ENCODE assay signal across 16 cellular contexts in the genomic region with DNA sequence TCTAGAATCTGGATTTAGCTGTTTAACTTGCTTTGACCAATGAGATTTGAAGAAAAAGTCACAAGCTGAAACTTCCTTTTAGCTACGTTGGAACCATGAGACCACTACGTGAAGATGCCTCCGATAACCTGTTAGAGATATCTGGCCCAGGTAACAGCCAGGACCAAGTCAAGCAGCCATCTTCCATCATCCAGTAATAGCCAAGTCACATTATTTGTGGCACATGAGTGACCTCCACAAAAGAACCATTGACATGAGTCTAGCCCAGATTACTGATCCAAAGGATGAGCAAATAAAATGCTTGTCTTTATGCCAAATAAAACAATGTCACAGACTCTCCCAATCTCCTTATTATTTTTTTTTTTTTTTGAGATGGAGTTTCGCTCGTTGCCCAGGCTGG. TPM values are rescaled to one million over a fixed set of nuclear protein-coding genes. Genes with fewer than 3 reads are reported as not detected.
DNase-seq lines count a peak whose midpoint lies in the region; ATAC-seq and FAIRE-seq lines count a peak whose summit lies in the region.
"Had no signal": no experiment of that assay in that cellular context is flagged by ENCODE, and none has a peak within 500 bp of the region (broad histone marks: within the 10 kb centered on the region; RNA-seq: fewer than 3 reads in every experiment).

No MANE protein-coding gene starts in this region.

- no peaks in the 10 kb centered on the region for H3K27me3 ChIP-seq in trophoblast cell (ENCODE audit: insufficient read depth, low read length)
- H3K27me3 ChIP-seq: ovary, vagina had no signal

- peaks cover 0 to 11% of the 10 kb centered on the region in 2 experiments for H3K4me1 ChIP-seq in trophoblast cell (ENCODE audit: control insufficient read depth in 1 of 2, insufficient read depth in 2 of 2, low read length in 2 of 2)

- peak overlapping the region; percentile 52 for H3K4ac ChIP-seq in trophoblast cell (ENCODE audit: low read depth, low read length)

- no peak for FAIRE-seq in GM19239 (lab: Jason Lieb, UNC)
- FAIRE-seq: G401.6 had no signal

- H2AFZ ChIP-seq in trophoblast cell (ENCODE audit: insufficient read depth, low read length, poor library complexity) = no peak overlapping the region

- no peak overlapping the region for H3K23ac ChIP-seq in trophoblast cell (ENCODE audit: low read length)

- H3K9ac ChIP-seq in trophoblast cell (ENCODE audit: low read length) = no peak overlapping the region

- peaks cover 5% of the 10 kb centered on the region for H3K36me3 Mint-ChIP-seq in activated T-cell treated with anti-CD3 and anti-CD28 coated beads, Interleukin-2, amount 50 U/mL, for 24 hours (ENCODE audit: low read depth)
- peaks cover 2% of the 10 kb centered on the region for H3K36me3 Mint-ChIP-seq in central memory CD8-positive, alpha-beta T cell (ENCODE audit: insufficient read depth)

- H3K9me3 ChIP-seq in trophoblast cell (ENCODE audit: insufficient read depth, low read depth, low read length) = no peaks in the 10 kb centered on the region
- H3K9me3 ChIP-seq: left ventricle myocardium inferior, ovary, vagina had no signal

- H3K27ac ChIP-seq in trophoblast cell (ENCODE audit: low read depth, low read length) = no peak overlapping the region
- H3K27ac ChIP-seq: HL-60, left ventricle myocardium inferior, ovary, vagina had no signal

- no peak for ATAC-seq in central memory CD8-positive, alpha-beta T cell (replicated peaks; ENCODE audit: extremely low read depth, poor library complexity, severe bottlenecking)

- DNase-seq in activated T-cell treated with anti-CD3 and anti-CD28 coated beads, Interleukin-2, amount 50 U/mL, for 24 hours = no peak
- no peak for DNase-seq in activated T-cell treated with anti-CD3 and anti-CD28 coated beads, Interleukin-2, amount 50 U/mL, for 1 hour
- DNase-seq in NCI-H69 (lab: John Stamatoyannopoulos, UW) (peak; percentile 10), trophoblast cell (no peak), SKM-1 treated with dmso at 0.1 percent for 144 hours (lab: John Stamatoyannopoulos, UW; ENCODE audit: unreplicated experiment) (no peak), GM19239 (ENCODE audit: insufficient read length, low spot score) (no peak), C1 segment of cervical spinal cord (lab: John Stamatoyannopoulos, UW) (no peak)
- DNase-seq in central memory CD8-positive, alpha-beta T cell (ENCODE audit: low spot score in 2 of 2) = no peak
- DNase-seq: effector CD8-positive, alpha-beta T cell; left ventricle myocardium inferior; NCI-H1048; NCI-H524 treated with DMSO at 0.1 percent for 48 hours; ovary had no signal

- no peaks in the 10 kb centered on the region for H3K9me3 Mint-ChIP-seq in activated T-cell treated with anti-CD3 and anti-CD28 coated beads, Interleukin-2, amount 50 U/mL, for 24 hours
- no peaks in the 10 kb centered on the region for H3K9me3 Mint-ChIP-seq in central memory CD8-positive, alpha-beta T cell

- H3K4me1 Mint-ChIP-seq in activated T-cell treated with anti-CD3 and anti-CD28 coated beads, Interleukin-2, amount 50 U/mL, for 24 hours (ENCODE audit: low read depth) = peaks cover 16% of the 10 kb centered on the region
- peaks cover 22% of the 10 kb centered on the region for H3K4me1 Mint-ChIP-seq in central memory CD8-positive, alpha-beta T cell

- peaks cover 7% of the 10 kb centered on the region for H3K27me3 Mint-ChIP-seq in activated T-cell treated with anti-CD3 and anti-CD28 coated beads, Interleukin-2, amount 50 U/mL, for 24 hours
- H3K27me3 Mint-ChIP-seq in central memory CD8-positive, alpha-beta T cell = no peaks in the 10 kb centered on the region

- H3K14ac ChIP-seq in trophoblast cell (ENCODE audit: low read length) = no peak overlapping the region

- H3K27ac Mint-ChIP-seq in activated T-cell treated with anti-CD3 and anti-CD28 coated beads, Interleukin-2, amount 50 U/mL, for 24 hours = no peak overlapping the region
- H3K27ac Mint-ChIP-seq in central memory CD8-positive, alpha-beta T cell (ENCODE audit: low read depth) = no peak overlapping the region

- WGBS in trophoblast cell (ENCODE audit: extremely low coverage, insufficient coverage, insufficient read length) = no CpG with 5 or more reads among the region's 5 CpGs

- H3K18ac ChIP-seq in trophoblast cell (ENCODE audit: low read length) = no peak overlapping the region

- no peak overlapping the region for H2BK5ac ChIP-seq in trophoblast cell (ENCODE audit: low read depth, low read length, poor library complexity)

- no peaks in the 10 kb centered on the region for H3K36me3 ChIP-seq in trophoblast cell (ENCODE audit: control insufficient read depth in 1 of 2, insufficient read depth in 2 of 2, low read length in 2 of 2)
- H3K36me3 ChIP-seq: left ventricle myocardium inferior, ovary, vagina had no signal

- H2AK5ac ChIP-seq in trophoblast cell (ENCODE audit: low read length) = no peak overlapping the region

- H3K4me2 ChIP-seq in trophoblast cell (ENCODE audit: low read length) = no peak overlapping the region

- H3K4me3 Mint-ChIP-seq in activated T-cell treated with anti-CD3 and anti-CD28 coated beads, Interleukin-2, amount 50 U/mL, for 24 hours = peak overlapping the region; percentile 2
- H3K4me3 Mint-ChIP-seq in central memory CD8-positive, alpha-beta T cell = peak overlapping the region; percentile 31

- no peak overlapping the region for H2BK12ac ChIP-seq in trophoblast cell (ENCODE audit: low read length)

- H4K91ac ChIP-seq in trophoblast cell (ENCODE audit: low read depth, low read length) = no peak overlapping the region

- no peak overlapping the region for H2BK120ac ChIP-seq in trophoblast cell (ENCODE audit: insufficient read depth, low read length, poor library complexity)

- no peak overlapping the region for H3K4me3 ChIP-seq in trophoblast cell (ENCODE audit: low read depth, low read length)
- H3K4me3 ChIP-seq: ovary, vagina had no signal

- H4K8ac ChIP-seq in trophoblast cell (ENCODE audit: low read depth, low read length) = no peak overlapping the region

- no peak overlapping the region for H4K12ac ChIP-seq in trophoblast cell (ENCODE audit: low read depth, low read length)

- H3K79me2 ChIP-seq in trophoblast cell (ENCODE audit: control insufficient read depth, insufficient read depth, low read length, poor library complexity) = peaks cover 8% of the 10 kb centered on the region

- peaks cover 10% of the 10 kb centered on the region for H3K79me1 ChIP-seq in trophoblast cell (ENCODE audit: low read length)

RNA-seq across cellular contexts. Expression of gene DEPDC1B, which starts 1.6 kb away (rescaled TPM):
- 72.7 and 80.8 TPM in 2 replicates for polyA plus RNA-seq in trophoblast cell (2013)
